In genomic region chr2:205682239-205683021, GRCh38 we compare ENCODE assay signal across 8 cellular contexts. TPM values are rescaled to one million over a fixed set of nuclear protein-coding genes. Genes with fewer than 3 reads are reported as not detected.
DNase-seq lines count a peak whose midpoint lies in the region; ATAC-seq and TF ChIP-seq lines count a peak whose summit lies in the region.

Gene NRP2 (plus strand): TSS chr2:205682501. CDS start chr2:205683291, 790 bp downstream.

- H3K9me3 ChIP-seq in ectodermal cell (ENCODE audit: control insufficient read depth, low read length) (no peaks in the 10 kb centered on the region), right lobe of liver (no peaks in the 10 kb centered on the region)

- no peak within 1 kb of the TSS for H3K27ac ChIP-seq in ectodermal cell (ENCODE audit: insufficient read depth, low read depth, low read length, poor library complexity, severe bottlenecking)
- peak within 1 kb of the TSS; percentile 47 to 86 (median 62) for H3K27ac ChIP-seq in right lobe of liver

- peaks cover 31% of the 10 kb centered on the region for H3K27me3 ChIP-seq in ectodermal cell (ENCODE audit: control insufficient read depth, insufficient read depth, low read length, poor library complexity, severe bottlenecking)
- peaks cover 0 to 8% of the 10 kb centered on the region in 2 donors for H3K27me3 ChIP-seq in right lobe of liver

- ATAC-seq in GM19043 (IDR thresholded peaks at IDR 0.05; ENCODE audit: low read depth, unreplicated experiment): peak; percentile 53
- ATAC-seq in HG03196 (IDR thresholded peaks at IDR 0.05; ENCODE audit: unreplicated experiment): peak; percentile 58
- ATAC-seq in right lobe of liver: peak; percentile 74 to 83 (median 80)

- intact Hi-C loops in right lobe of liver (cut with DNase I): no loop called here

- H3K4me1 ChIP-seq in ectodermal cell (ENCODE audit: control insufficient read depth, insufficient read depth, low read length) (peaks cover 20% of the 10 kb centered on the region), right lobe of liver (peaks cover 0 to 25% (median 2%) of the 10 kb centered on the region in 4 donors)

- TF ChIP-seq POLR2A in right lobe of liver (IDR thresholded peaks at IDR 0.05): peak; percentile 86

- peak within 1 kb of the TSS; percentile 58 for H3K4me3 ChIP-seq in AG09309 (ENCODE audit: control insufficient read depth, low read depth, low read length)
- H3K4me3 ChIP-seq in ectodermal cell (ENCODE audit: insufficient read depth, low read depth, low read length): peak within 1 kb of the TSS; percentile 60
- H3K4me3 ChIP-seq in right lobe of liver: peak within 1 kb of the TSS; percentile 51 to 56 (median 52)

- H3K36me3 ChIP-seq in ectodermal cell (ENCODE audit: control insufficient read depth, insufficient read depth, low read length) (no peaks in the 10 kb centered on the region), right lobe of liver (no peaks in the 10 kb centered on the region)

- WGBS in ectodermal cell, 2 experiments: 0 to 1% methylated on average over 70 to 71 of the region's 71 CpGs
- WGBS in right lobe of liver (ENCODE audit: insufficient coverage, low coverage, low lambda C conversion rate, missing lambda C conversion rate): 1% methylated on average over 16 of the region's 71 CpGs

- TF ChIP-seq CTCF in AG09309 (IDR thresholded peaks at IDR 0.05; ENCODE audit: control insufficient read depth, insufficient read depth, low read depth, low read length, missing control alignments) (no peak), right lobe of liver (IDR thresholded peaks at IDR 0.05) (no peak)

- no peak for DNase-seq in AG09309 (ENCODE audit: low read depth)
- peak; percentile 59 for DNase-seq in NCI-H524 treated with DMSO at 0.1 percent for 48 hours (lab: John Stamatoyannopoulos, UW)
- DNase-seq in activated CD4-positive, alpha-beta T cell treated with anti-CD3 and anti-CD28 coated beads, Interleukin-2, amount 50 U/mL, for 4 hours: peak; percentile 27 to 29
- peak; percentile 70 to 86 (median 80) for DNase-seq in right lobe of liver
- peak; percentile 37 to 45 for DNase-seq in stimulated activated CD4-positive, alpha-beta T cell treated with anti-CD3 and anti-CD28 coated beads, Interleukin-4, amount 100 ng/mL, for 4 hours

RNA-seq across cellular contexts. Expression of gene NRP2, which starts in this region (rescaled TPM):
- 264 TPM for polyA plus RNA-seq in ectodermal cell (2013, experiment 1 of 4)
- 199 TPM for polyA plus RNA-seq in ectodermal cell (2013, experiment 2 of 4)
- 129 TPM for polyA plus RNA-seq in ectodermal cell (2013, experiment 3 of 4)
- 139 TPM for polyA plus RNA-seq in ectodermal cell (2013, experiment 4 of 4)
- 10 to 100 TPM in 3 of 6 experiments, 1 to 10 TPM in 3; 5.5 to 23.7 (median 8.6) TPM for total RNA-seq in right lobe of liver
